In genomic region chr3:170222647-170223541, GRCh38 we compare ENCODE assay signal across 8 cellular contexts. TPM values are rescaled to one million over a fixed set of nuclear protein-coding genes. Genes with fewer than 3 reads are reported as not detected.
DNase-seq lines count a peak whose midpoint lies in the region; ATAC-seq and TF ChIP-seq lines count a peak whose summit lies in the region.

No MANE protein-coding gene starts in this region.

- peak overlapping the region; percentile 94 for H2AFZ ChIP-seq in smooth muscle cell (ENCODE audit: low read depth)

- H3K9me3 Mint-ChIP-seq in immature natural killer cell, result no peaks in the 10 kb centered on the region

- in situ Hi-C loops in Caki2 (cut with HindIII; ENCODE audit: low pct_unique_long_range_greater_than_20kb, low sequenced_read_pairs) (no loop called here), brain microvascular endothelial cell (cut with HindIII; ENCODE audit: low pct_ligation_motif_present, low sequenced_read_pairs) (no loop called here)

- H3K79me2 ChIP-seq in smooth muscle cell (ENCODE audit: low read depth), result peaks cover 50% of the 10 kb centered on the region

- peak overlapping the region; percentile 78 for H3K4me3 ChIP-seq in brain microvascular endothelial cell (ENCODE audit: low read depth, low read length)
- H3K4me3 ChIP-seq in smooth muscle cell, result peak overlapping the region; percentile 94

- H3K27me3 ChIP-seq in brain microvascular endothelial cell (replicated peaks), result no peaks in the 10 kb centered on the region
- no peaks in the 10 kb centered on the region for H3K27me3 ChIP-seq in smooth muscle cell (ENCODE audit: low read depth)

- 1% methylated on average over 30 of the region's 42 CpGs for WGBS in smooth muscle cell (ENCODE audit: low lambda C conversion rate)

- peak overlapping the region; percentile 86 to 94 (median 90) for H3K27ac Mint-ChIP-seq in immature natural killer cell

- TF ChIP-seq CTCF in brain microvascular endothelial cell (IDR thresholded peaks at IDR 0.05; ENCODE audit: low read depth, low read length, missing control alignments), result peak; percentile 30
- TF ChIP-seq CTCF in smooth muscle cell (IDR thresholded peaks at IDR 0.05; ENCODE audit: borderline replicate concordance, insufficient read depth, poor library complexity, severe bottlenecking), result no peak

- H3K27ac ChIP-seq in brain microvascular endothelial cell (peak overlapping the region; percentile 100), smooth muscle cell (ENCODE audit: low read depth) (peak overlapping the region; percentile 98)

- H3K9ac ChIP-seq in smooth muscle cell (ENCODE audit: low read depth), result peak overlapping the region; percentile 99

- no peaks in the 10 kb centered on the region for H3F3A ChIP-seq in smooth muscle cell (ENCODE audit: low read depth)

- peaks cover 49% of the 10 kb centered on the region for H4K20me1 ChIP-seq in smooth muscle cell (ENCODE audit: low read depth)

- DNase-seq in Caki2 (ENCODE audit: low read depth), result peak; percentile 64
- DNase-seq in HPDE6-E6E7 (ENCODE audit: extremely low spot score), result peak; percentile 26
- DNase-seq in T follicular helper cell (ENCODE audit: low read depth), result peak; percentile 15
- DNase-seq in brain microvascular endothelial cell, result peak; percentile 11
- DNase-seq in immature natural killer cell, result peak; percentile 9 to 22 (median 11)
- peak; percentile 55 for DNase-seq in smooth muscle cell (lab: John Stamatoyannopoulos, UW; ENCODE audit: unreplicated experiment)
- DNase-seq in NCI-H2029 (lab: John Stamatoyannopoulos, UW), result no peak

- H3K36me3 Mint-ChIP-seq in immature natural killer cell, result no peaks in the 10 kb centered on the region

- peak; percentile 33 for ATAC-seq in GM19452 (IDR thresholded peaks at IDR 0.05; ENCODE audit: unreplicated experiment)

- no peaks in the 10 kb centered on the region for H3K9me3 ChIP-seq in smooth muscle cell (replicated peaks; ENCODE audit: low read depth)

- H3K36me3 ChIP-seq in brain microvascular endothelial cell (replicated peaks) (no peaks in the 10 kb centered on the region), smooth muscle cell (ENCODE audit: low read depth) (no peaks in the 10 kb centered on the region)

- H3K4me1 Mint-ChIP-seq in immature natural killer cell, result peaks cover 19 to 28% of the 10 kb centered on the region in 2 donors

- peaks cover 28% of the 10 kb centered on the region for H3K4me1 ChIP-seq in smooth muscle cell (ENCODE audit: low read depth)

- H3K27me3 Mint-ChIP-seq in immature natural killer cell (ENCODE audit: low read depth in 3 of 3), result peaks cover 0 to 3% (median 2%) of the 10 kb centered on the region in 3 donors

- H3K4me3 Mint-ChIP-seq in immature natural killer cell, result peak overlapping the region; percentile 87 to 97 (median 92)

- peak overlapping the region; percentile 88 for H3K4me2 ChIP-seq in smooth muscle cell

RNA-seq across cellular contexts. Expression of gene PRKCI, which starts 0.7 kb away (rescaled TPM):
- 67.7 and 72.9 TPM in 2 replicates for total RNA-seq in Caki2 (2014; rRNA removed; shearing (Covaris generic); ENCODE audit: low replicate concordance)
- polyA plus RNA-seq in immature natural killer cell (10 to 100 TPM in 2 of 3 donors, 1 to 10 TPM in 1; 6.8 to 15.4 (median 14.8) TPM), smooth muscle cell (20.0 and 32.3 TPM in 2 replicates)
- 62.6 and 82.8 TPM in 2 replicates for total RNA-seq in smooth muscle cell

RNA-seq across cellular contexts. Expression of gene PHC3, which starts 41.4 kb away (rescaled TPM):
- total RNA-seq in Caki2 (2014; rRNA removed; shearing (Covaris generic); ENCODE audit: low replicate concordance), result 11.1 and 24.5 TPM in 2 replicates
- polyA plus RNA-seq in immature natural killer cell (10 to 100 TPM; 18.2 to 37.2 (median 19.0) TPM), smooth muscle cell (33.1 and 41.3 TPM in 2 replicates)
- 27.1 and 28.8 TPM in 2 replicates for total RNA-seq in smooth muscle cell
